8 cellular contexts compared by ENCODE assay signal in genomic region chr5:172114875-172115422, GRCh38.
DNase-seq lines count a peak whose midpoint lies in the region; ATAC-seq and TF ChIP-seq lines count a peak whose summit lies in the region.

No MANE protein-coding gene starts in this region.

- H3K27me3 Mint-ChIP-seq in activated T-helper 17 cell treated with anti-CD3 and anti-CD28 coated beads, Interleukin-2, amount 50 U/mL, for 72 hours: no peaks in the 10 kb centered on the region

- no peaks in the 10 kb centered on the region for H4K20me1 ChIP-seq in OCI-LY7 (ENCODE audit: insufficient read depth, low read length)

- H3K4me3 ChIP-seq in OCI-LY7 (ENCODE audit: low read depth, low read length, poor library complexity, severe bottlenecking) (peak overlapping the region; percentile 70), muscle layer of duodenum (ENCODE audit: low read depth in 1 of 2, low read length in 2 of 2) (no peak overlapping the region), tibial nerve (no peak overlapping the region), foreskin fibroblast (ENCODE audit: low read depth in 1 of 2, low read length in 2 of 2) (no peak overlapping the region)

- DNase-seq in OCI-LY7 (ENCODE audit: low spot score): peak; percentile 96
- no peak for DNase-seq in tibial nerve (ENCODE audit: low spot score in 2 of 2)
- no peak for DNase-seq in RWPE1 (ENCODE audit: low spot score)
- DNase-seq in foreskin fibroblast: no peak

- WGBS in tibial nerve, 2 donors: 65 to 79% methylated on average over 16 of the region's 16 CpGs

- CTCF ChIA-PET in OCI-LY7 (lab: Charles Lee; ENCODE audit: unreplicated experiment) (no interaction called here), RWPE1 (lab: Yijun Ruan, JAX) (interaction anchor here (0.5 to 1.3 kb wide), 4 partner anchors 72 to 565 kb away, joined by 3 to 4 read pairs (median 3); partner anchors contain the start of gene STK10)

- peak overlapping the region; percentile 92 for H3K4me3 Mint-ChIP-seq in activated T-helper 17 cell treated with anti-CD3 and anti-CD28 coated beads, Interleukin-2, amount 50 U/mL, for 72 hours

- peaks cover 15% of the 10 kb centered on the region; the same call in 1 of the 2 replicates for H3K79me2 ChIP-seq in OCI-LY7 (ENCODE audit: insufficient read depth, low read depth, low read length)

- H3K4me1 ChIP-seq in OCI-LY7 (ENCODE audit: insufficient read depth, low read length, poor library complexity, severe bottlenecking): peaks cover 50% of the 10 kb centered on the region
- peaks cover 15 to 36% of the 10 kb centered on the region in 2 donors for H3K4me1 ChIP-seq in muscle layer of duodenum (ENCODE audit: control insufficient read depth in 1 of 2, insufficient read depth in 2 of 2, low read length in 2 of 2)
- peaks cover 0 to 47% (median 20%) of the 10 kb centered on the region in 4 donors for H3K4me1 ChIP-seq in tibial nerve

- H3K9me3 ChIP-seq in OCI-LY7 (ENCODE audit: low read length) (no peaks in the 10 kb centered on the region), muscle layer of duodenum (ENCODE audit: control insufficient read depth in 1 of 2, low read length in 2 of 2) (no peaks in the 10 kb centered on the region), tibial nerve (no peaks in the 10 kb centered on the region)

- no peak for TF ChIP-seq CTCF in OCI-LY7 (conservative IDR thresholded peaks at IDR 0.05; ENCODE audit: low read length)
- TF ChIP-seq CTCF in tibial nerve (IDR thresholded peaks at IDR 0.05): no peak
- TF ChIP-seq CTCF in RWPE1 (conservative IDR thresholded peaks at IDR 0.05; ENCODE audit: low read depth): no peak
- TF ChIP-seq CTCF in foreskin fibroblast (IDR thresholded peaks at IDR 0.05; ENCODE audit: low read depth, low read length): no peak

- peak overlapping the region; percentile 73 for H3K4me2 ChIP-seq in OCI-LY7 (ENCODE audit: low read length)

- no peak for TF ChIP-seq EP300 in tibial nerve (IDR thresholded peaks at IDR 0.05)

- peak overlapping the region; percentile 99 for H3K27ac Mint-ChIP-seq in activated T-helper 17 cell treated with anti-CD3 and anti-CD28 coated beads, Interleukin-2, amount 50 U/mL, for 72 hours

- H3K36me3 Mint-ChIP-seq in activated T-helper 17 cell treated with anti-CD3 and anti-CD28 coated beads, Interleukin-2, amount 50 U/mL, for 72 hours (ENCODE audit: low read depth): peaks cover 84% of the 10 kb centered on the region

- peaks cover 39% of the 10 kb centered on the region for H3K4me1 Mint-ChIP-seq in activated T-helper 17 cell treated with anti-CD3 and anti-CD28 coated beads, Interleukin-2, amount 50 U/mL, for 72 hours

- BruUV-seq in OCI-LY7 (replicated peaks; lab: Mats Ljungman, UMichigan): no TSS peak

- ATAC-seq in GM18505 (IDR thresholded peaks at IDR 0.05; ENCODE audit: unreplicated experiment) (peak; percentile 48), HG02678 (IDR thresholded peaks at IDR 0.05; ENCODE audit: unreplicated experiment) (peak; percentile 50)
- ATAC-seq in activated T-helper 17 cell treated with anti-CD3 and anti-CD28 coated beads, Interleukin-2, amount 50 U/mL, for 72 hours (replicated peaks): peak; percentile 76

- intact Hi-C loops in OCI-LY7 (cut with micrococcal nuclease; ENCODE audit: unreplicated experiment): loop anchor here (10.0 kb wide), 1 partner anchor 720 kb away; the partner anchor contains the start of gene ERGIC1

- H3K9me2 ChIP-seq in OCI-LY7 (ENCODE audit: insufficient read depth, low read length): no peaks in the 10 kb centered on the region

- POLR2A ChIA-PET in OCI-LY7 (lab: Charles Lee): interaction anchor here (0.5 to 4.0 kb wide), 9 partner anchors 20 to 587 kb away, joined by 3 to 45 read pairs (median 4); no protein-coding TSS in a partner anchor
- POLR2A ChIA-PET in RWPE1 (lab: Yijun Ruan, JAX; ENCODE audit: low non-redundant PET): no interaction called here

- peak overlapping the region; percentile 79 for H3K27ac ChIP-seq in OCI-LY7 (ENCODE audit: low read depth, low read length, poor library complexity, severe bottlenecking)
- peak overlapping the region; percentile 14 for H3K27ac ChIP-seq in muscle layer of duodenum (ENCODE audit: low read length)
- H3K27ac ChIP-seq in tibial nerve: peak overlapping the region in 3 of 4 donors; percentile 18 to 67 (median 50)
- H3K27ac ChIP-seq in RWPE1: no peak overlapping the region

- H3K27me3 ChIP-seq in muscle layer of duodenum (ENCODE audit: low read depth, low read length) (no peaks in the 10 kb centered on the region), tibial nerve (no peaks in the 10 kb centered on the region)

- peaks cover 4% of the 10 kb centered on the region for H3K9me3 Mint-ChIP-seq in activated T-helper 17 cell treated with anti-CD3 and anti-CD28 coated beads, Interleukin-2, amount 50 U/mL, for 72 hours

- H3K36me3 ChIP-seq in OCI-LY7 (ENCODE audit: insufficient read depth, low read length): peaks cover 17% of the 10 kb centered on the region
- H3K36me3 ChIP-seq in muscle layer of duodenum (ENCODE audit: control insufficient read depth in 1 of 2, insufficient read depth in 2 of 2, low read length in 2 of 2): no peaks in the 10 kb centered on the region
- peaks cover 0 to 24% (median 0%) of the 10 kb centered on the region in 3 donors for H3K36me3 ChIP-seq in tibial nerve

- peak overlapping the region; percentile 64; the same call in 1 of the 2 replicates for H2AFZ ChIP-seq in OCI-LY7 (ENCODE audit: low read length)

- peak; percentile 61 for TF ChIP-seq POLR2A in GM18505 (IDR thresholded peaks at IDR 0.05; ENCODE audit: borderline replicate concordance, extremely low read depth, insufficient read depth, insufficient read length)
- TF ChIP-seq POLR2A in tibial nerve (IDR thresholded peaks at IDR 0.05): no peak
